8 cellular contexts compared by ENCODE assay signal in the genomic region with DNA sequence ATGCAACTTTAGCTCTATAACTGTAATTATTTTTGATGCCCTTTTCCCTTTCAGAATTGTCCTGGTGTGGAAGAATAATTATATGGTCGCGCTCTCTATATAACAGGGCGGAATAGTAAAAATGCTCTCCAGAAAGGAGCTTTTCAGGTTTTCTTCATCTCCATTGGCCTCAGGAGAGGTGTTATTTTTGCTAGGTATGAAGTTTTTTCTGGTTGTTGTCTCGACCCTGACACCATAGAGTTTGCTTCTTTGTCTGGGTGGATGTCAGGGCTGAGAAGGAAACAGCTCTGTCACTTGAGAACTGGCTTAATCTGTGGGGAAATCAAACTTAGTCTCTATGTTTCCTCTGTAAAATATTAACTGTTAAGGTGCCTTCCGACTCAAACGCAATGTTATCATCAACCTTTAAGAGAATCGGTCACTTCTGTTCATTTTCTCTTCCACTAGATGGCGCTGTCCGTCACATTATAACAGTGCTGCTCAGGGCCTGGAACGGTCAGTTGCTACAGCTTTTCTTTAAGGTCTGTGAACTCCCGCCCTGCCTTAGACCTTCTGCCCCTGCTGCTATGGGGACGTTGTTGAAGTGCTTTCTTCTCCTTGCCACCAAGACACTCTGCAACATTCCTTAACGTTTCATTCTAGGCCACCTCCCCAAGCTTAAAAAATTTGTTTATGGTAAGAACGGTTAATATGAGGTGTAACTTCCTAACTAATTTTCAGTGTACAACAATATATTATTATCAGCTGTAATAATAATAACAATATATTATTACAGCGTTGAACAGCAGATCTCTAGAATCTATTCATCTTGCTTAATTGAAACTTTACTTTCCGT.
A peak's percentile ranks its signal among the peaks of the same experiment; 100 is the strongest.
DNase-seq lines count a peak whose midpoint lies in the region; ATAC-seq lines count a peak whose summit lies in the region.

No MANE protein-coding gene starts in this region.

- no peak overlapping the region for H3K27ac Mint-ChIP-seq in stimulated activated naive CD8-positive, alpha-beta T cell treated with anti-CD3 and anti-CD28 coated beads, Interleukin-15, amount 100 ng/mL, for 72 hours

- DNase-seq in D341Med (ENCODE audit: low spot score) (peak; percentile 74), NCI-H748 (lab: John Stamatoyannopoulos, UW; ENCODE audit: unreplicated experiment) (peak; percentile 84), middle frontal gyrus (ENCODE audit: extremely low spot score, low spot score) (peak; percentile 43)
- DNase-seq in activated CD4-positive, alpha-beta T cell treated with anti-CD3 and anti-CD28 coated beads for 48 hours, result peak; percentile 65
- peak; percentile 6 for DNase-seq in effector CD8-positive, alpha-beta T cell (lab: John Stamatoyannopoulos, UW)
- DNase-seq in stimulated activated naive CD8-positive, alpha-beta T cell treated with anti-CD3 and anti-CD28 coated beads, Interleukin-15, amount 100 ng/mL, for 72 hours, result peak; percentile 60 to 62

- peaks cover 6% of the 10 kb centered on the region for H3K4me1 Mint-ChIP-seq in stimulated activated naive CD8-positive, alpha-beta T cell treated with anti-CD3 and anti-CD28 coated beads, Interleukin-15, amount 100 ng/mL, for 72 hours

- no peak overlapping the region for H3K4me3 Mint-ChIP-seq in stimulated activated naive CD8-positive, alpha-beta T cell treated with anti-CD3 and anti-CD28 coated beads, Interleukin-15, amount 100 ng/mL, for 72 hours

- peaks cover 47% of the 10 kb centered on the region for H3K27me3 Mint-ChIP-seq in stimulated activated naive CD8-positive, alpha-beta T cell treated with anti-CD3 and anti-CD28 coated beads, Interleukin-15, amount 100 ng/mL, for 72 hours

- no peaks in the 10 kb centered on the region for H3K9me3 Mint-ChIP-seq in stimulated activated naive CD8-positive, alpha-beta T cell treated with anti-CD3 and anti-CD28 coated beads, Interleukin-15, amount 100 ng/mL, for 72 hours

- ATAC-seq in GM19467 (IDR thresholded peaks at IDR 0.05; ENCODE audit: unreplicated experiment) (peak; percentile 96), HG03571 (IDR thresholded peaks at IDR 0.05; ENCODE audit: unreplicated experiment) (peak; percentile 89)
- peak; percentile 87 for ATAC-seq in stimulated activated naive CD8-positive, alpha-beta T cell treated with anti-CD3 and anti-CD28 coated beads, Interleukin-15, amount 100 ng/mL, for 72 hours

Comparison
In these comparisons a context has a peak if more than half of its experiments do, and no peak if none do; other contexts are left out.
1. Peak in every context shown above with its lines: DNase-seq and ATAC-seq.
2. DNase-seq: peak in every context shown above with its lines; median percentile 84 in NCI-H748; 74 in D341Med; 65 in activated CD4-positive, alpha-beta T cell treated with anti-CD3 and anti-CD28 coated beads for 48 hours; 61 in stimulated activated naive CD8-positive, alpha-beta T cell treated with anti-CD3 and anti-CD28 coated beads, Interleukin-15, amount 100 ng/mL, for 72 hours; 43 in middle frontal gyrus; 6 in effector CD8-positive, alpha-beta T cell.